In the genomic region with DNA sequence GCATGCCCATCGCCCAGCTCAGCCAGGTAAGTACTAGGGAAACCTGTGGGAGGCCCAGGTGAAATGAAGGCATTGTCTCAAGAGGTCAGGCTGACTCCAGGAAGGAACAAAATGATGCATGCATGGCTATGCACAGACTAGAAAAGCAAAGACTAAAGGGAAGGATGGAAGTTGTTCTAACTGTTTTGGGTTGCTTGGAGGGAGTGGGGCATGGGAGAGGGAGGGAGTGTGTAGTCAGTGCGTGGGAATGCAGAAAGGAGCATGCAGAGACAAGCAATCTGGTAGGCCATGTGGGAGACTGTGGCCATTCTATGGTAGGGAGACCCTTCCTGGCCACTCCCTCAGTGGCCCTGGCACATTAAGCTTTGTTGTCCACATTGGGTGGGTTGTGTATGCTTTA, we compare ENCODE assay signal across 17 cellular contexts.
"Had no signal": no experiment of that assay in that cellular context is flagged by ENCODE, and none has a peak within 500 bp of the region (broad histone marks: within the 10 kb centered on the region; RNA-seq: fewer than 3 reads in every experiment).

No MANE protein-coding gene starts in this region.

- H3K9me3 ChIP-seq: esophagus muscularis mucosa, right lobe of liver, tibial nerve, vagina had no signal

- H3K27me3 ChIP-seq: esophagus muscularis mucosa, right lobe of liver, tibial nerve, vagina had no signal

- H3K27ac ChIP-seq: cardiac muscle cell, right lobe of liver, tibial nerve, vagina had no signal

- H3K36me3 ChIP-seq: cardiac muscle cell, esophagus muscularis mucosa, right lobe of liver, tibial nerve, vagina had no signal

- H3K4me3 ChIP-seq: cardiac muscle cell, esophagus muscularis mucosa, right lobe of liver, tibial nerve, vagina had no signal

- DNase-seq: activated CD4-positive, alpha-beta T cell treated with anti-CD3 and anti-CD28 coated beads, Interleukin-2, amount 50 U/mL, for 48 hours; activated CD4-positive, CD25-positive, alpha-beta regulatory T cell treated with anti-CD3 and anti-CD28 coated beads, Interleukin-2, amount 50 U/mL, for 72 hours; activated naive CD4-positive, alpha-beta T cell treated with Interleukin-2 at 50 U/mL for 16 hours; anterior cingulate cortex; hypothalamus; left ventricle myocardium superior; nephron progenitor cell; right lobe of liver; stimulated activated CD4-positive, alpha-beta T cell treated with anti-CD3 and anti-CD28 coated beads, Interleukin-1b, Interleukin-23, amount 100 ng/mL, for 48 hours; T-helper 9 cell had no signal

- FAIRE-seq: colon, endometrium had no signal

- ATAC-seq: activated T-helper 17 cell treated with anti-CD3 and anti-CD28 coated beads, Interleukin-2, amount 50 U/mL, for 72 hours; left ventricle myocardium superior; right lobe of liver had no signal
